8 cellular contexts compared by ENCODE assay signal in the genomic region with DNA sequence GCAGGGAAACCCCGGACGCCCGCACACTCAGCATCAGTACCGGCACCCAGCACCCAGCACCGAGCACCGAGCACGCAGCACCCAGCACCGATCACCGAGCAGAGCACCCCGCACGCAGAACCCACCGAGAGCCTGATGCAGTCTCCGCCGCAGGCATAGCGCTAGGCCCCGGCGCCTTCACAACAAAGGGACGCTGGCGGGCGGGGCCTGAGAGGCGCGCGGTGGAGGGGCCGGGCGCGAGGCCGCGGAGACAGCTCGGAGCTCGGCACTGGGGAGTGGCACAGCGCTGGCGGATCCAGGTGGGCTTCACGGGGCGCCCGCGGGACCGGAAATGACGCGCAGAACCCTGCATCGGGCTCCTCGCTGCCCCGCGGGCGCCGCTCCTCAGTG. TPM values are rescaled to one million over a fixed set of nuclear protein-coding genes. Genes with fewer than 3 reads are reported as not detected.
DNase-seq lines count a peak whose midpoint lies in the region; ATAC-seq and TF ChIP-seq lines count a peak whose summit lies in the region.
"Not testable (repeated sequence)": the region's sequence is repeated elsewhere in the genome, so short reads cannot be mapped to it uniquely, and the experiment has no call there.

No MANE protein-coding gene starts in this region.

- H3K79me2 ChIP-seq in OCI-LY1 (ENCODE audit: insufficient read depth, low read length): not testable (repeated sequence)

- TF ChIP-seq POLR2A in right lobe of liver (IDR thresholded peaks at IDR 0.05): not testable (repeated sequence)

- under 1% methylated on average over 29 of the region's 45 CpGs for WGBS in HUES64
- WGBS in right lobe of liver (ENCODE audit: insufficient coverage, low coverage, low lambda C conversion rate, missing lambda C conversion rate): 0% methylated on average over 17 of the region's 45 CpGs

- H3K9ac ChIP-seq in HUES64 (ENCODE audit: low read depth, low read length) (peak overlapping the region; percentile 98), OCI-LY1 (ENCODE audit: low read length) (peak overlapping the region; percentile 77)

- H3K9me2 ChIP-seq in OCI-LY1 (ENCODE audit: low read depth, low read length): not testable (repeated sequence)

- not testable (repeated sequence) for H3K27me3 ChIP-seq in HUES64 (ENCODE audit: insufficient read depth, low read length); OCI-LY1 (ENCODE audit: insufficient read depth, low read length); right lobe of liver

- ATAC-seq in GM21390 (IDR thresholded peaks at IDR 0.05; ENCODE audit: unreplicated experiment): peak; percentile 44
- peak; percentile 60 to 80 (median 75) for ATAC-seq in right lobe of liver

- DNase-seq in AG10803 (ENCODE audit: low read depth) (peak; percentile 44), right lobe of liver (peak; percentile 73 to 84 (median 79))
- DNase-seq in activated CD8-positive, alpha-beta memory T cell treated with anti-CD3 and anti-CD28 coated beads for 48 hours (ENCODE audit: low read depth in 2 of 3, low spot score in 2 of 3): peak; percentile 40 to 84 (median 77)
- DNase-seq in effector CD4-positive, alpha-beta T cell: peak; percentile 78
- peak; percentile 59 to 79 for DNase-seq in stimulated activated CD4-positive, alpha-beta T cell treated with anti-CD3 and anti-CD28 coated beads, Interleukin-15, amount 100 ng/mL, for 48 hours (ENCODE audit: low read depth in 2 of 2)

- not testable (repeated sequence) for H3K9me3 ChIP-seq in HUES64 (ENCODE audit: insufficient read depth, low read depth, low read length); OCI-LY1 (ENCODE audit: low read length); right lobe of liver

- H3K36me3 ChIP-seq in HUES64 (ENCODE audit: insufficient read depth, low read length); OCI-LY1 (ENCODE audit: insufficient read depth, low read length); right lobe of liver: not testable (repeated sequence)

- H3K4me3 ChIP-seq in AG10803 (ENCODE audit: low read length): peak overlapping the region; percentile 56
- H3K4me3 ChIP-seq in HUES64 (ENCODE audit: low read length): peak overlapping the region; percentile 68
- peak overlapping the region; percentile 66 for H3K4me3 ChIP-seq in OCI-LY1 (ENCODE audit: low read depth, low read length, poor library complexity, severe bottlenecking)
- H3K4me3 ChIP-seq in right lobe of liver: peak overlapping the region; percentile 54 to 63 (median 62)

- H3F3A ChIP-seq in OCI-LY1 (ENCODE audit: insufficient read depth, low read length): not testable (repeated sequence)

- peak overlapping the region; percentile 38 for H3K4me2 ChIP-seq in OCI-LY1 (ENCODE audit: low read length)

- intact Hi-C loops in right lobe of liver (cut with DNase I): not testable (repeated sequence)

- not testable (repeated sequence) for H3K4me1 ChIP-seq in HUES64 (ENCODE audit: insufficient read depth, low read length); OCI-LY1 (ENCODE audit: insufficient read depth, low read length, severe bottlenecking); right lobe of liver

- TF ChIP-seq CTCF in AG10803 (conservative IDR thresholded peaks at IDR 0.05; ENCODE audit: low read length); OCI-LY1 (IDR thresholded peaks at IDR 0.05; ENCODE audit: low read length); right lobe of liver (IDR thresholded peaks at IDR 0.05): not testable (repeated sequence)

- H3K27ac ChIP-seq in HUES64 (ENCODE audit: low read depth, low read length) (peak overlapping the region; percentile 97), OCI-LY1 (ENCODE audit: low read depth, low read length, poor library complexity, severe bottlenecking) (peak overlapping the region; percentile 88), right lobe of liver (peak overlapping the region; percentile 92 to 94 (median 93))

- not testable (repeated sequence) for H2AFZ ChIP-seq in OCI-LY1 (ENCODE audit: low read length)

- not testable (repeated sequence) for H4K20me1 ChIP-seq in OCI-LY1 (ENCODE audit: insufficient read depth, low read length)

RNA-seq across cellular contexts. Expression of gene SLC35E2B, which starts 0.3 kb away (rescaled TPM):
- 29.5 TPM for polyA plus RNA-seq in HUES64 (2013, experiment 1 of 2)
- 33.5 TPM for polyA plus RNA-seq in HUES64 (2013, experiment 2 of 2)
- 10 to 100 TPM; 13.4 to 19.9 (median 17.0) TPM for total RNA-seq in right lobe of liver

RNA-seq across cellular contexts. Expression of gene CDK11A, which starts 31.8 kb away (rescaled TPM):
- polyA plus RNA-seq in HUES64 (2013, experiment 1 of 2): 18.7 TPM
- 18.1 TPM for polyA plus RNA-seq in HUES64 (2013, experiment 2 of 2)
- 10 to 100 TPM in 4 of 6 experiments, 1 to 10 TPM in 2; 8.4 to 25.2 (median 11.0) TPM for total RNA-seq in right lobe of liver

RNA-seq across cellular contexts. Expression of gene CDK11B, which starts 33.5 kb away (rescaled TPM):
- 33.3 TPM for polyA plus RNA-seq in HUES64 (2013, experiment 1 of 2)
- polyA plus RNA-seq in HUES64 (2013, experiment 2 of 2): 33.9 TPM
- total RNA-seq in right lobe of liver: 10 to 100 TPM in 2 of 6 experiments, 1 to 10 TPM in 4; 8.0 to 11.8 (median 9.5) TPM

Comparison
In these comparisons a context has a peak if more than half of its experiments do, and no peak if none do; other contexts are left out.
1. Peak in every context shown above with its lines: DNase-seq, ATAC-seq, H3K4me3 ChIP-seq and H3K27ac ChIP-seq.